In genomic region chr1:211416246-211416627, GRCh38 we compare ENCODE assay signal across 8 cellular contexts.
DNase-seq lines count a peak whose midpoint lies in the region; ATAC-seq and TF ChIP-seq lines count a peak whose summit lies in the region.
"Not testable (repeated sequence)": the region's sequence is repeated elsewhere in the genome, so short reads cannot be mapped to it uniquely, and the experiment has no call there.

No MANE protein-coding gene starts in this region.

- ATAC-seq in GM21619 (IDR thresholded peaks at IDR 0.05; ENCODE audit: unreplicated experiment), result peak; percentile 50
- ATAC-seq in HG03457 (IDR thresholded peaks at IDR 0.05; ENCODE audit: unreplicated experiment), result peak; percentile 42

- peak overlapping the region; percentile 38 for H3K4me3 ChIP-seq in fibroblast of villous mesenchyme (ENCODE audit: low read depth, low read length)

- TF ChIP-seq CTCF in fibroblast of villous mesenchyme (IDR thresholded peaks at IDR 0.05; ENCODE audit: insufficient read depth, low read depth, low read length), result not testable (repeated sequence)

- DNase-seq in EL, result peak; percentile 46
- DNase-seq in SK-N-DZ (ENCODE audit: low spot score), result peak; percentile 46
- DNase-seq in activated naive CD4-positive, alpha-beta T cell treated with Interleukin-2 at 50 U/mL for 16 hours, result peak; percentile 30
- DNase-seq in fibroblast of villous mesenchyme (ENCODE audit: low read depth), result not testable (repeated sequence)
- peak; percentile 51 for DNase-seq in myocyte (ENCODE audit: low read depth)
- peak; percentile 50 for DNase-seq in stimulated activated CD8-positive, alpha-beta memory T cell treated with anti-CD3 and anti-CD28 coated beads, Interleukin-4, amount 100 ng/mL, for 48 hours
